ENCODE assay signal across 13 cellular contexts in genomic region chr17:40664582-40665333, GRCh38. TPM values are rescaled to one million over a fixed set of nuclear protein-coding genes. Genes with fewer than 3 reads are reported as not detected.
DNase-seq lines count a peak whose midpoint lies in the region; ATAC-seq, FAIRE-seq and TF ChIP-seq lines count a peak whose summit lies in the region.
"Had no signal": no experiment of that assay in that cellular context is flagged by ENCODE, and none has a peak within 500 bp of the region (broad histone marks: within the 10 kb centered on the region; RNA-seq: fewer than 3 reads in every experiment).

TSS of gene KRT222 (minus strand) at chr17:40665177. CDS start at chr17:40665099, 78 bp downstream.

- H3K27ac ChIP-seq in heart left ventricle (no peak within 1 kb of the TSS), dorsolateral prefrontal cortex (peak within 1 kb of the TSS in 43 of 59 donors; percentile 1 to 72 (median 44)), mucosa of rectum (ENCODE audit: low read depth in 2 of 2, low read length in 2 of 2) (no peak within 1 kb of the TSS), ascending aorta (no peak within 1 kb of the TSS)
- H3K27ac ChIP-seq: BLaER1 treated with 17β-estradiol and CSF1 and Interleukin-3, amounts not matched to agents 10 nM and 100 nM; epithelial cell of prostate had no signal

- H3K9ac ChIP-seq in mucosa of rectum (ENCODE audit: low read depth in 1 of 2, low read length in 2 of 2), result no peak within 1 kb of the TSS
- H3K9ac ChIP-seq: BLaER1 treated with 17β-estradiol and CSF1 and Interleukin-3, amounts not matched to agents 10 nM and 100 nM had no signal

- no peak for ATAC-seq in heart left ventricle
- no peak for ATAC-seq in left ventricle myocardium superior
- ATAC-seq: stimulated activated naive B cell treated with anti-CD40 and anti-IgM and Interleukin-4, amounts not matched to agents 10 μg/mL and 1 μg/mL and 100 μg/mL, for 72 hours had no signal

- TF ChIP-seq POLR2A in heart left ventricle (IDR thresholded peaks at IDR 0.05), result no peak

- H3K36me3 ChIP-seq in heart left ventricle (no peaks in the 10 kb centered on the region), mucosa of rectum (ENCODE audit: control insufficient read depth in 2 of 2, insufficient read depth in 2 of 2, low read length in 2 of 2) (no peaks in the 10 kb centered on the region), ascending aorta (no peaks in the 10 kb centered on the region)
- H3K36me3 ChIP-seq: BLaER1 treated with 17β-estradiol and CSF1 and Interleukin-3, amounts not matched to agents 10 nM and 100 nM had no signal

- WGBS in heart left ventricle, 4 donors, result 8 to 10% (median 9%) methylated on average over 12 of the region's 12 CpGs

- DNase-seq in heart left ventricle (no peak), left ventricle myocardium superior (no peak), dorsolateral prefrontal cortex (peak in 5 of 10 donors; percentile 16 to 57 (median 43)), urothelium cell line (ENCODE audit: low spot score) (peak; percentile 43), AG08396 (ENCODE audit: low spot score) (no peak), NK-92 (lab: John Stamatoyannopoulos, UW; ENCODE audit: unreplicated experiment) (no peak), ascending aorta (ENCODE audit: low spot score in 2 of 2) (no peak)
- DNase-seq: NCI-H1417 treated with DMSO at 0.1 percent for 48 hours; SHP77 treated with DMSO at 0.1 percent for 48 hours; stimulated activated naive B cell treated with anti-CD40 and anti-IgM and Interleukin-4, amounts not matched to agents 10 μg/mL and 1 μg/mL and 100 μg/mL, for 72 hours had no signal

- no peak for FAIRE-seq in urothelium cell line (lab: Jason Lieb, UNC)

- H3K27me3 ChIP-seq in heart left ventricle, result peaks cover 0 to 41% (median 3%) of the 10 kb centered on the region in 9 donors
- H3K27me3 ChIP-seq in dorsolateral prefrontal cortex, result peaks cover 0 to 33% (median 0%) of the 10 kb centered on the region in 45 donors
- H3K27me3 ChIP-seq in mucosa of rectum (ENCODE audit: control insufficient read depth in 2 of 2, insufficient read depth in 2 of 2, low read length in 2 of 2), result peaks cover 12 to 18% of the 10 kb centered on the region in 2 donors
- no peaks in the 10 kb centered on the region for H3K27me3 ChIP-seq in ascending aorta
- H3K27me3 ChIP-seq: BLaER1 treated with 17β-estradiol and CSF1 and Interleukin-3, amounts not matched to agents 10 nM and 100 nM had no signal

- TF ChIP-seq CTCF in heart left ventricle (IDR thresholded peaks at IDR 0.05) (no peak), dorsolateral prefrontal cortex (IDR thresholded peaks at IDR 0.05 in 54 of 56, conservative IDR thresholded peaks at IDR 0.05 in 2 of 56; ENCODE audit: low read depth in 1 of 56, partially characterized antibody in 56 of 56) (no peak), ascending aorta (IDR thresholded peaks at IDR 0.05) (no peak)

- H3K9me3 ChIP-seq in heart left ventricle (no peaks in the 10 kb centered on the region), mucosa of rectum (ENCODE audit: control insufficient read depth in 2 of 2, low read length in 2 of 2) (no peaks in the 10 kb centered on the region), ascending aorta (no peaks in the 10 kb centered on the region)
- H3K9me3 ChIP-seq: BLaER1 treated with 17β-estradiol and CSF1 and Interleukin-3, amounts not matched to agents 10 nM and 100 nM had no signal

- intact Hi-C loops in heart left ventricle (cut with DNase I) (no loop called here), left ventricle myocardium superior (cut with micrococcal nuclease) (no loop called here), dorsolateral prefrontal cortex (cut with DNase I) (no loop called here), ascending aorta (cut with DNase I) (no loop called here)

- H3K4me1 ChIP-seq in heart left ventricle, result peaks cover 0 to 7% (median 0%) of the 10 kb centered on the region in 12 donors
- H3K4me1 ChIP-seq in mucosa of rectum (ENCODE audit: control insufficient read depth in 2 of 2, insufficient read depth in 2 of 2, low read length in 2 of 2), result no peaks in the 10 kb centered on the region
- no peaks in the 10 kb centered on the region for H3K4me1 ChIP-seq in ascending aorta

- H3K4me3 ChIP-seq in heart left ventricle (peak within 1 kb of the TSS in 10 of 12 donors; percentile 8 to 43 (median 22)), dorsolateral prefrontal cortex (peak within 1 kb of the TSS in 58 of 59 donors; percentile 0 to 68 (median 50)), mucosa of rectum (ENCODE audit: low read length in 2 of 2) (peak within 1 kb of the TSS; percentile 17 to 55), ascending aorta (no peak within 1 kb of the TSS)
- H3K4me3 ChIP-seq: BLaER1 treated with 17β-estradiol and CSF1 and Interleukin-3, amounts not matched to agents 10 nM and 100 nM had no signal

RNA-seq across cellular contexts. Expression of gene KRT222, which starts in this region (rescaled TPM):
- total RNA-seq in heart left ventricle (1 to 10 TPM in 1 of 9 donors, under 1 TPM in 4, not detected in 4; 0.25 to 1.3 (median 0.96) TPM), left ventricle myocardium superior (not detected), dorsolateral prefrontal cortex (10 to 100 TPM in 119 of 120 experiments, 1 to 10 TPM in 1; 6.5 to 49.1 (median 34.2) TPM), ascending aorta (3.4 TPM)
- polyA plus RNA-seq in heart left ventricle, result not detected

Comparison
In these comparisons a context has a peak if more than half of its experiments do, and no peak if none do; other contexts are left out.
1. H3K27ac ChIP-seq: peak in dorsolateral prefrontal cortex (43 of 59); none in heart left ventricle (0 of 12), mucosa of rectum (0 of 2) and ascending aorta (0 of 2).
2. H3K4me3 ChIP-seq: peak in heart left ventricle (10 of 12), dorsolateral prefrontal cortex (58 of 59) and mucosa of rectum (2 of 2); none in ascending aorta (0 of 2).